Comparison of ENCODE assay signal across 9 cellular contexts in genomic region chr3:56753206-56753605, GRCh38. TPM values are rescaled to one million over a fixed set of nuclear protein-coding genes. Genes with fewer than 3 reads are reported as not detected.
A peak's percentile ranks its signal among the peaks of the same experiment; 100 is the strongest.
DNase-seq lines count a peak whose midpoint lies in the region; ATAC-seq and TF ChIP-seq lines count a peak whose summit lies in the region.
"Had no signal": no experiment of that assay in that cellular context is flagged by ENCODE, and none has a peak within 500 bp of the region (broad histone marks: within the 10 kb centered on the region; RNA-seq: fewer than 3 reads in every experiment).

No MANE protein-coding gene starts in this region.

- peaks cover 49% of the 10 kb centered on the region for H3K36me3 ChIP-seq in effector memory CD4-positive, alpha-beta T cell (ENCODE audit: control insufficient read depth, insufficient read depth, low read length)

- H3K27ac ChIP-seq in foreskin keratinocyte = no peak overlapping the region
- no peak overlapping the region for H3K27ac ChIP-seq in effector memory CD4-positive, alpha-beta T cell (ENCODE audit: insufficient read depth, low read length, poor library complexity, severe bottlenecking)
- H3K27ac ChIP-seq: KMS-11 had no signal

- H3K4me3 Mint-ChIP-seq in naive thymus-derived CD8-positive, alpha-beta T cell = peak overlapping the region in 9 of 10 donors; percentile 8 to 96 (median 88)
- H3K4me3 Mint-ChIP-seq in chondrocyte (ENCODE audit: unreplicated experiment) = no peak overlapping the region

- H3K9me3 ChIP-seq in effector memory CD4-positive, alpha-beta T cell (ENCODE audit: control insufficient read depth, low read length) = no peaks in the 10 kb centered on the region

- peak; percentile 98 for ATAC-seq in GM18520 (IDR thresholded peaks at IDR 0.05; ENCODE audit: unreplicated experiment)
- ATAC-seq in HG02610 (IDR thresholded peaks at IDR 0.05; ENCODE audit: unreplicated experiment) = peak; percentile 97
- peak in 1 of 2 donors; percentile 67 for ATAC-seq in naive thymus-derived CD8-positive, alpha-beta T cell
- ATAC-seq in foreskin keratinocyte = no peak

- POLR2A ChIA-PET in naive thymus-derived CD8-positive, alpha-beta T cell (lab: Charles Lee) = interaction anchor here (0.5 to 6.0 kb wide), 8 partner anchors 8 to 58 kb away, joined by 3 to 145 read pairs (median 8); partner anchors contain the start of gene ARHGEF3

- DNase-seq in SIG-M5 treated with dmso at 0.1 percent for 504 hours (lab: John Stamatoyannopoulos, UW; ENCODE audit: unreplicated experiment) (peak; percentile 81), foreskin keratinocyte (no peak), chondrocyte (ENCODE audit: low spot score) (no peak), HuH-7.5 (ENCODE audit: low spot score) (no peak)
- peak in 1 of 10 donors; percentile 15 for DNase-seq in naive thymus-derived CD8-positive, alpha-beta T cell
- no peak for DNase-seq in effector memory CD4-positive, alpha-beta T cell

- TF ChIP-seq CTCF in foreskin keratinocyte (conservative IDR thresholded peaks at IDR 0.05) (no peak), chondrocyte (IDR thresholded peaks at IDR 0.05) (no peak)

- H3K4me3 ChIP-seq in effector memory CD4-positive, alpha-beta T cell (ENCODE audit: insufficient read depth, low read depth, low read length, poor library complexity, severe bottlenecking) = no peak overlapping the region

- H3K4me1 ChIP-seq in foreskin keratinocyte = peaks cover 12% of the 10 kb centered on the region
- peaks cover 26% of the 10 kb centered on the region for H3K4me1 ChIP-seq in effector memory CD4-positive, alpha-beta T cell (ENCODE audit: control insufficient read depth, insufficient read depth, low read length, poor library complexity, severe bottlenecking)

- peaks cover 9 to 80% (median 42%) of the 10 kb centered on the region in 3 donors for H3K36me3 Mint-ChIP-seq in naive thymus-derived CD8-positive, alpha-beta T cell
- H3K36me3 Mint-ChIP-seq in chondrocyte (ENCODE audit: low read depth) = peaks cover 12% of the 10 kb centered on the region

- H3K27ac Mint-ChIP-seq in naive thymus-derived CD8-positive, alpha-beta T cell = peak overlapping the region; percentile 78 to 99 (median 97)
- H3K27ac Mint-ChIP-seq in chondrocyte (ENCODE audit: unreplicated experiment) = no peak overlapping the region

- no peaks in the 10 kb centered on the region for H3K27me3 Mint-ChIP-seq in naive thymus-derived CD8-positive, alpha-beta T cell
- H3K27me3 Mint-ChIP-seq in chondrocyte (ENCODE audit: low read depth) = no peaks in the 10 kb centered on the region

- no peaks in the 10 kb centered on the region for H3K9me3 Mint-ChIP-seq in naive thymus-derived CD8-positive, alpha-beta T cell
- H3K9me3 Mint-ChIP-seq in chondrocyte (ENCODE audit: low read depth) = peaks cover 8% of the 10 kb centered on the region

- H3K27me3 ChIP-seq in foreskin keratinocyte = no peaks in the 10 kb centered on the region
- H3K27me3 ChIP-seq in effector memory CD4-positive, alpha-beta T cell (replicated peaks; ENCODE audit: control insufficient read depth, insufficient read depth, low read length, poor library complexity, severe bottlenecking) = no peaks in the 10 kb centered on the region

- H3K4me1 Mint-ChIP-seq in naive thymus-derived CD8-positive, alpha-beta T cell = peaks cover 32 to 81% (median 69%) of the 10 kb centered on the region in 4 donors
- peaks cover 8% of the 10 kb centered on the region for H3K4me1 Mint-ChIP-seq in chondrocyte (ENCODE audit: low read depth)

RNA-seq across cellular contexts. Expression of gene ARHGEF3, which starts 48.5 kb away (rescaled TPM):
- 100 to 1,000 TPM; 118 to 123 TPM for total RNA-seq in naive thymus-derived CD8-positive, alpha-beta T cell
- 100 to 1,000 TPM in 1 of 3 donors, 10 to 100 TPM in 2; 95.3 to 101 (median 96.9) TPM for polyA plus RNA-seq in naive thymus-derived CD8-positive, alpha-beta T cell
- 28.1 and 46.1 TPM in 2 replicates for total RNA-seq in foreskin keratinocyte
- polyA plus RNA-seq in foreskin keratinocyte = 10.5 and 18.4 TPM in 2 replicates
- total RNA-seq in chondrocyte = 2.8 to 6.9 TPM (median 5.2 TPM) in 3 replicates
